Comparison of ENCODE assay signal across 10 cellular contexts in genomic region chr14:47442206-47442605, GRCh38.
DNase-seq lines count a peak whose midpoint lies in the region; ATAC-seq, FAIRE-seq and TF ChIP-seq lines count a peak whose summit lies in the region.
"Had no signal": no experiment of that assay in that cellular context is flagged by ENCODE, and none has a peak within 500 bp of the region (broad histone marks: within the 10 kb centered on the region; RNA-seq: fewer than 3 reads in every experiment).

No MANE protein-coding gene starts in this region.

- no peaks in the 10 kb centered on the region for H3K4me1 ChIP-seq in PC-9 (replicated peaks; ENCODE audit: insufficient read depth)
- no peaks in the 10 kb centered on the region for H3K4me1 ChIP-seq in endothelial cell of umbilical vein (ENCODE audit: control insufficient read depth, extremely low read depth, insufficient read depth, low read length)
- H3K4me1 ChIP-seq in neuronal stem cell (ENCODE audit: control insufficient read depth in 2 of 2, insufficient read depth in 1 of 2, low read depth in 1 of 2, low read length in 2 of 2) = peaks cover 1 to 3% of the 10 kb centered on the region in 2 donors
- H3K4me1 ChIP-seq: uterus had no signal

- no peak overlapping the region for H2BK120ac ChIP-seq in neuronal stem cell (ENCODE audit: low read depth, low read length)

- H3K27ac Mint-ChIP-seq in activated T-helper 1 cell treated with anti-CD3 and anti-CD28 coated beads, Interleukin-12 subunit alpha, Interleukin-12 subunit beta, Interleukin-2, Interleukin-4 antibody, amounts not matched to agents 30 ng/mL and 10 ng/mL and 1 ng/mL, durations not matched to agents 14 hours and 24 hours and 36 hours = no peak overlapping the region

- H3K9me2 ChIP-seq in PC-9 (ENCODE audit: insufficient read depth) = no peaks in the 10 kb centered on the region

- no peaks in the 10 kb centered on the region for H3K4me1 Mint-ChIP-seq in activated T-helper 1 cell treated with anti-CD3 and anti-CD28 coated beads, Interleukin-12 subunit alpha, Interleukin-12 subunit beta, Interleukin-2, Interleukin-4 antibody, amounts not matched to agents 30 ng/mL and 10 ng/mL and 1 ng/mL, durations not matched to agents 14 hours and 24 hours and 36 hours (ENCODE audit: low read depth)

- H3K9me3 ChIP-seq in PC-9 (ENCODE audit: insufficient read depth, low read depth) (no peaks in the 10 kb centered on the region), endothelial cell of umbilical vein (replicated peaks; ENCODE audit: control insufficient read depth, insufficient read depth, low read length) (no peaks in the 10 kb centered on the region), neuronal stem cell (replicated peaks in 1 of 2; ENCODE audit: control insufficient read depth in 2 of 2, insufficient read depth in 1 of 2, low read depth in 1 of 2, low read length in 2 of 2) (no peaks in the 10 kb centered on the region)
- H3K9me3 ChIP-seq: uterus had no signal

- H2AFZ ChIP-seq in PC-9 (no peak overlapping the region), endothelial cell of umbilical vein (ENCODE audit: low read depth, low read length) (no peak overlapping the region), neuronal stem cell (ENCODE audit: low read length) (no peak overlapping the region)

- H3K9ac ChIP-seq in endothelial cell of umbilical vein (replicated peaks; ENCODE audit: extremely low read depth, insufficient read depth, low read length) = no peak overlapping the region
- H3K9ac ChIP-seq in neuronal stem cell (ENCODE audit: low read depth, low read length, poor library complexity) = no peak overlapping the region

- no peak overlapping the region for H3K27ac ChIP-seq in PC-9
- H3K27ac ChIP-seq in endothelial cell of umbilical vein (ENCODE audit: insufficient read depth, low read depth, low read length) = no peak overlapping the region
- no peak overlapping the region for H3K27ac ChIP-seq in neuronal stem cell (replicated peaks; ENCODE audit: low read length)
- H3K27ac ChIP-seq: uterus had no signal

- H2BK12ac ChIP-seq in neuronal stem cell (ENCODE audit: low read length) = no peak overlapping the region

- no peaks in the 10 kb centered on the region for H3K36me3 ChIP-seq in PC-9 (ENCODE audit: low read depth)
- no peaks in the 10 kb centered on the region for H3K36me3 ChIP-seq in endothelial cell of umbilical vein (ENCODE audit: control insufficient read depth in 2 of 2, extremely low read depth in 1 of 2, insufficient read depth in 2 of 2, low read length in 2 of 2)
- no peaks in the 10 kb centered on the region for H3K36me3 ChIP-seq in neuronal stem cell (replicated peaks in 1 of 2; ENCODE audit: control insufficient read depth in 2 of 2, insufficient read depth in 2 of 2, low read length in 2 of 2)
- H3K36me3 ChIP-seq: uterus had no signal

- no peak overlapping the region for H3K4ac ChIP-seq in neuronal stem cell (ENCODE audit: low read length)

- no peak overlapping the region for H4K91ac ChIP-seq in neuronal stem cell (ENCODE audit: low read depth, low read length, poor library complexity)

- H3K4me2 ChIP-seq in PC-9 (no peak overlapping the region), endothelial cell of umbilical vein (ENCODE audit: insufficient read depth, low read length) (no peak overlapping the region), neuronal stem cell (ENCODE audit: insufficient read depth, low read length, poor library complexity, severe bottlenecking) (no peak overlapping the region)

- ATAC-seq in HG03378 (IDR thresholded peaks at IDR 0.05; ENCODE audit: unreplicated experiment) = no peak

- H4K20me1 ChIP-seq in PC-9 (ENCODE audit: insufficient read depth) (no peaks in the 10 kb centered on the region), endothelial cell of umbilical vein (replicated peaks; ENCODE audit: control insufficient read depth, extremely low read depth, insufficient read depth, low read length) (no peaks in the 10 kb centered on the region)

- intact Hi-C loops in PC-9 (cut with micrococcal nuclease; ENCODE audit: unreplicated experiment) (no loop called here), endothelial cell of umbilical vein (cut with micrococcal nuclease) (no loop called here)
- intact Hi-C loops in activated T-helper 1 cell treated with anti-CD3 and anti-CD28 coated beads, Interleukin-12 subunit alpha, Interleukin-12 subunit beta, Interleukin-2, Interleukin-4 antibody, amounts not matched to agents 30 ng/mL and 10 ng/mL and 1 ng/mL, durations not matched to agents 14 hours and 24 hours and 36 hours (cut with micrococcal nuclease) = no loop called here

- no peak overlapping the region for H2AK5ac ChIP-seq in neuronal stem cell (ENCODE audit: low read depth, low read length)

- DNase-seq in HK-2 (ENCODE audit: unreplicated experiment) (peak; percentile 75), PC-9 (peak; percentile 23 to 50), endothelial cell of umbilical vein (ENCODE audit: low read depth, low spot score) (peak; percentile 4), neuronal stem cell (ENCODE audit: low spot score) (peak; percentile 21), iPS-NIHi7 (ENCODE audit: extremely low spot score) (no peak), ureter (ENCODE audit: low spot score) (no peak)
- no peak for DNase-seq in activated T-helper 1 cell treated with anti-CD3 and anti-CD28 coated beads, Interleukin-12 subunit alpha, Interleukin-12 subunit beta, Interleukin-2, Interleukin-4 antibody, amounts not matched to agents 30 ng/mL and 10 ng/mL and 1 ng/mL, durations not matched to agents 14 hours and 24 hours and 36 hours (ENCODE audit: low spot score)
- DNase-seq: activated T-cell treated with anti-CD3 and anti-CD28 coated beads, Interleukin-2, amount 50 U/mL, for 1 hour; uterus had no signal

- dilution Hi-C loops in endothelial cell of umbilical vein (cut with MboI; ENCODE audit: extremely low pct_ligation_motif_present, low sequenced_read_pairs) = no loop called here

- BruUV-seq in PC-9 (replicated peaks; lab: Mats Ljungman, UMichigan) (no TSS peak), endothelial cell of umbilical vein (replicated peaks; lab: Mats Ljungman, UMichigan) (no TSS peak)

- H3F3A ChIP-seq in PC-9 (ENCODE audit: insufficient read depth, low read depth) = no peaks in the 10 kb centered on the region

- H3K18ac ChIP-seq in neuronal stem cell (ENCODE audit: low read length) = no peak overlapping the region

- no peak overlapping the region for H2BK15ac ChIP-seq in neuronal stem cell (ENCODE audit: low read length)

- H2BK5ac ChIP-seq in neuronal stem cell (ENCODE audit: low read length) = no peak overlapping the region

- TF ChIP-seq CTCF in PC-9 (conservative IDR thresholded peaks at IDR 0.05) (peak; percentile 38), endothelial cell of umbilical vein (IDR thresholded peaks at IDR 0.05; ENCODE audit: extremely low read depth in 1 of 2, insufficient read depth in 1 of 2, low read depth in 1 of 2, low read length in 2 of 2) (no peak)

- no peak overlapping the region for H3K14ac ChIP-seq in neuronal stem cell (ENCODE audit: low read length)

- H3K9me3 Mint-ChIP-seq in activated T-helper 1 cell treated with anti-CD3 and anti-CD28 coated beads, Interleukin-12 subunit alpha, Interleukin-12 subunit beta, Interleukin-2, Interleukin-4 antibody, amounts not matched to agents 30 ng/mL and 10 ng/mL and 1 ng/mL, durations not matched to agents 14 hours and 24 hours and 36 hours = peaks cover 10% of the 10 kb centered on the region

- TF ChIP-seq POLR2A in endothelial cell of umbilical vein (IDR thresholded peaks at IDR 0.05; ENCODE audit: low read depth, low read length) = no peak

- H3K79me2 ChIP-seq in PC-9 (ENCODE audit: low read depth) (no peaks in the 10 kb centered on the region), endothelial cell of umbilical vein (ENCODE audit: control insufficient read depth, insufficient read depth, low read length) (no peaks in the 10 kb centered on the region)

- H3K23ac ChIP-seq in neuronal stem cell (ENCODE audit: low read depth, low read length, poor library complexity) = no peak overlapping the region

- no peaks in the 10 kb centered on the region for H3K27me3 Mint-ChIP-seq in activated T-helper 1 cell treated with anti-CD3 and anti-CD28 coated beads, Interleukin-12 subunit alpha, Interleukin-12 subunit beta, Interleukin-2, Interleukin-4 antibody, amounts not matched to agents 30 ng/mL and 10 ng/mL and 1 ng/mL, durations not matched to agents 14 hours and 24 hours and 36 hours (ENCODE audit: insufficient read depth)

- CTCF ChIA-PET in PC-9 (lab: Charles Lee) (no interaction called here), endothelial cell of umbilical vein (lab: Charles Lee) (no interaction called here)

- H3K4me3 Mint-ChIP-seq in activated T-helper 1 cell treated with anti-CD3 and anti-CD28 coated beads, Interleukin-12 subunit alpha, Interleukin-12 subunit beta, Interleukin-2, Interleukin-4 antibody, amounts not matched to agents 30 ng/mL and 10 ng/mL and 1 ng/mL, durations not matched to agents 14 hours and 24 hours and 36 hours = no peak overlapping the region

- no peaks in the 10 kb centered on the region for H3K36me3 Mint-ChIP-seq in activated T-helper 1 cell treated with anti-CD3 and anti-CD28 coated beads, Interleukin-12 subunit alpha, Interleukin-12 subunit beta, Interleukin-2, Interleukin-4 antibody, amounts not matched to agents 30 ng/mL and 10 ng/mL and 1 ng/mL, durations not matched to agents 14 hours and 24 hours and 36 hours (ENCODE audit: low read depth)

- FAIRE-seq in endothelial cell of umbilical vein (lab: Jason Lieb, UNC) = no peak

- H3K27me3 ChIP-seq in PC-9 (ENCODE audit: insufficient read depth, low read depth) (no peaks in the 10 kb centered on the region), endothelial cell of umbilical vein (ENCODE audit: control insufficient read depth in 2 of 2, insufficient read depth in 2 of 2, low read length in 2 of 2) (no peaks in the 10 kb centered on the region), neuronal stem cell (ENCODE audit: control insufficient read depth in 3 of 3, insufficient read depth in 3 of 3, low read depth in 1 of 3, low read length in 3 of 3) (no peaks in the 10 kb centered on the region)
- H3K27me3 ChIP-seq: uterus had no signal

- H3K79me1 ChIP-seq in neuronal stem cell (ENCODE audit: low read depth, low read length) = no peaks in the 10 kb centered on the region

- no peaks in the 10 kb centered on the region for H3K9me1 ChIP-seq in endothelial cell of umbilical vein (replicated peaks; ENCODE audit: control insufficient read depth, extremely low read depth, insufficient read depth, low read length)

- no peak overlapping the region for H4K8ac ChIP-seq in neuronal stem cell (ENCODE audit: low read depth, low read length)

- POLR2A ChIA-PET in PC-9 (lab: Charles Lee; ENCODE audit: unreplicated experiment) = no interaction called here
- POLR2A ChIA-PET in endothelial cell of umbilical vein (lab: Charles Lee) = no interaction called here

- H3K4me3 ChIP-seq in PC-9 = no peak overlapping the region
- no peak overlapping the region for H3K4me3 ChIP-seq in endothelial cell of umbilical vein (replicated peaks in 1 of 3; ENCODE audit: insufficient read depth in 1 of 3, low read depth in 1 of 3, low read length in 3 of 3)
- H3K4me3 ChIP-seq in neuronal stem cell (ENCODE audit: low read length in 2 of 2) = no peak overlapping the region
- H3K4me3 ChIP-seq: uterus had no signal

TF ChIP-seq in endothelial cell of umbilical vein, 7 proteins besides CTCF, POLR2A, EP300 and RAD21 (continues in another document):
- no peak for TF ChIP-seq POLR2AphosphoS5 (IDR thresholded peaks at IDR 0.05; ENCODE audit: insufficient read depth, low read depth, low read length)
- TF ChIP-seq EZH2 (IDR thresholded peaks at IDR 0.05; ENCODE audit: borderline replicate concordance, low read depth, low read length, severe bottlenecking) = no peak

Comparison
In these comparisons a context has a peak if more than half of its experiments do, and no peak if none do; other contexts are left out.
1. DNase-seq: peak in HK-2 (single experiment), PC-9 (2 of 2), endothelial cell of umbilical vein (single experiment) and neuronal stem cell (single experiment); none in iPS-NIHi7 (single experiment), ureter (single experiment) and activated T-helper 1 cell treated with anti-CD3 and anti-CD28 coated beads, Interleukin-12 subunit alpha, Interleukin-12 subunit beta, Interleukin-2, Interleukin-4 antibody, amounts not matched to agents 30 ng/mL and 10 ng/mL and 1 ng/mL, durations not matched to agents 14 hours and 24 hours and 36 hours (single experiment).